In the genomic region with DNA sequence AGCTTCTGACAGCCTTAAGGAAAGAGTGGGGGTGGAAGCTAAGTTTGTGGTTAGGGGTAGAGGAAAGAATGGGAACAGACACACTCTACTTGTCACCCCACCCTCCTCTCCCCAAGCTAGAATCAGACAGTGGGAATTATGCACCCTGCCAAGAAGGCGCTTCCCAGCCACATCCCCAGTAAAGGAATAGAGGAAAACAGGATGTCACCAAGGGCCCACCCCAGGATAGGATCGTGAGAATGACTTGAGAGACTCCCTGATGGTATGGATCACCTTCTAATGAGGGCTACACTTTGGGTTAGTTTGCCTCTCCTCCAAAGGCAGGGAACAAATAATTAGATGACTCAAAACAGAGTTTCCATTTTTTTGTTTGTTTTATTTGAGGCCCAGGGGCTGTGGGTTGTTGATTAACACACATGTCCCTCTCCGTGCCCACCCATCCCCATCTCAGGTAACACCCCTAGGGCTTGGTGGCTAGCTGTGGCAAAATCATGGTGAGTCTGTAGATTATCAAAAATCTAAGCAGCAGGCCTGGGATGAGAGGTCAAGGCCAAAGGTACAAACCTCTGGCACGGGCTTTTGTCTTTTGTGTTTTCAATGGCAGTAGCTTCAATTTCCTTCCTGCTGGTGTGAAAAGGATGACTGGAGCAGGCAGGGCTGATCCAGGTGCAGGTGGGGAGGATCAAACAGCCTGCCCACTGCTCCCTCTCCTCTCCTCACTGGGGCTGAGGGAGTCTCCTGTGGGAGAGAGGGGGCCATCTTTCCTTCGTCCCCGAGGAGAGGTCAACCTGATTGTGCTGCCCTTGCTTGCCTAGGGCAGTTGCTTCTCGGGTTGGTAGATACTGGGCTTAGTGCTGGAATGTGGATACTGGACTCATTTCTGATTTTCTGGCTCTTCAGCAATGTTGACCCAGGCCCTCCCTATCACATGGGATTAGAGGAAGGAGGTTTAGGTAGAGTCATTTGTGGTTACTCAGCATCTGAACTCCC, we compare ENCODE assay signal across 1 cellular context.
TF ChIP-seq lines count a peak whose summit lies in the region.

No MANE protein-coding gene starts in this region.

TF ChIP-seq in HEK293, 187 proteins besides CTCF, POLR2A, EP300 and RAD21 (continued from another document):
- TF ChIP-seq, protein P1, sequence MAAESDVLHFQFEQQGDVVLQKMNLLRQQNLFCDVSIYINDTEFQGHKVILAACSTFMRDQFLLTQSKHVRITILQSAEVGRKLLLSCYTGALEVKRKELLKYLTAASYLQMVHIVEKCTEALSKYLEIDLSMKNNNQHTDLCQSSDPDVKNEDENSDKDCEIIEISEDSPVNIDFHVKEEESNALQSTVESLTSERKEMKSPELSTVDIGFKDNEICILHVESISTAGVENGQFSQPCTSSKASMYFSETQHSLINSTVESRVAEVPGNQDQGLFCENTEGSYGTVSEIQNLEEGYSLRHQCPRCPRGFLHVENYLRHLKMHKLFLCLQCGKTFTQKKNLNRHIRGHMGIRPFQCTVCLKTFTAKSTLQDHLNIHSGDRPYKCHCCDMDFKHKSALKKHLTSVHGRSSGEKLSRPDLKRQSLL (tag by site-specific recombination; IDR thresholded peaks at IDR 0.05), result no peak
- peak; percentile 97 for TF ChIP-seq WT1 (tag by site-specific recombination; IDR thresholded peaks at IDR 0.05)
- TF ChIP-seq, protein P2, sequence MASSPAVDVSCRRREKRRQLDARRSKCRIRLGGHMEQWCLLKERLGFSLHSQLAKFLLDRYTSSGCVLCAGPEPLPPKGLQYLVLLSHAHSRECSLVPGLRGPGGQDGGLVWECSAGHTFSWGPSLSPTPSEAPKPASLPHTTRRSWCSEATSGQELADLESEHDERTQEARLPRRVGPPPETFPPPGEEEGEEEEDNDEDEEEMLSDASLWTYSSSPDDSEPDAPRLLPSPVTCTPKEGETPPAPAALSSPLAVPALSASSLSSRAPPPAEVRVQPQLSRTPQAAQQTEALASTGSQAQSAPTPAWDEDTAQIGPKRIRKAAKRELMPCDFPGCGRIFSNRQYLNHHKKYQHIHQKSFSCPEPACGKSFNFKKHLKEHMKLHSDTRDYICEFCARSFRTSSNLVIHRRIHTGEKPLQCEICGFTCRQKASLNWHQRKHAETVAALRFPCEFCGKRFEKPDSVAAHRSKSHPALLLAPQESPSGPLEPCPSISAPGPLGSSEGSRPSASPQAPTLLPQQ (tag by site-specific recombination; IDR thresholded peaks at IDR 0.05), result no peak
- TF ChIP-seq ZFP37 (tag by site-specific recombination; IDR thresholded peaks at IDR 0.05), result no peak
- TF ChIP-seq SP7 (tag by site-specific recombination; IDR thresholded peaks at IDR 0.05), result peak; percentile 92
- peak; percentile 52 for TF ChIP-seq OSR2 (tag by site-specific recombination; IDR thresholded peaks at IDR 0.05)
- TF ChIP-seq ZNF23 (tag by site-specific recombination; IDR thresholded peaks at IDR 0.05; ENCODE audit: borderline replicate concordance), result no peak
- TF ChIP-seq, protein P3, sequence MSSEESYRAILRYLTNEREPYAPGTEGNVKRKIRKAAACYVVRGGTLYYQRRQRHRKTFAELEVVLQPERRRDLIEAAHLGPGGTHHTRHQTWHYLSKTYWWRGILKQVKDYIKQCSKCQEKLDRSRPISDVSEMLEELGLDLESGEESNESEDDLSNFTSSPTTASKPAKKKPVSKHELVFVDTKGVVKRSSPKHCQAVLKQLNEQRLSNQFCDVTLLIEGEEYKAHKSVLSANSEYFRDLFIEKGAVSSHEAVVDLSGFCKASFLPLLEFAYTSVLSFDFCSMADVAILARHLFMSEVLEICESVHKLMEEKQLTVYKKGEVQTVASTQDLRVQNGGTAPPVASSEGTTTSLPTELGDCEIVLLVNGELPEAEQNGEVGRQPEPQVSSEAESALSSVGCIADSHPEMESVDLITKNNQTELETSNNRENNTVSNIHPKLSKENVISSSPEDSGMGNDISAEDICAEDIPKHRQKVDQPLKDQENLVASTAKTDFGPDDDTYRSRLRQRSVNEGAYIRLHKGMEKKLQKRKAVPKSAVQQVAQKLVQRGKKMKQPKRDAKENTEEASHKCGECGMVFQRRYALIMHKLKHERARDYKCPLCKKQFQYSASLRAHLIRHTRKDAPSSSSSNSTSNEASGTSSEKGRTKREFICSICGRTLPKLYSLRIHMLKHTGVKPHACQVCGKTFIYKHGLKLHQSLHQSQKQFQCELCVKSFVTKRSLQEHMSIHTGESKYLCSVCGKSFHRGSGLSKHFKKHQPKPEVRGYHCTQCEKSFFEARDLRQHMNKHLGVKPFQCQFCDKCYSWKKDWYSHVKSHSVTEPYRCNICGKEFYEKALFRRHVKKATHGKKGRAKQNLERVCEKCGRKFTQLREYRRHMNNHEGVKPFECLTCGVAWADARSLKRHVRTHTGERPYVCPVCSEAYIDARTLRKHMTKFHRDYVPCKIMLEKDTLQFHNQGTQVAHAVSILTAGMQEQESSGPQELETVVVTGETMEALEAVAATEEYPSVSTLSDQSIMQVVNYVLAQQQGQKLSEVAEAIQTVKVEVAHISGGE (tag by site-specific recombination; conservative IDR thresholded peaks at IDR 0.05; ENCODE audit: low read depth), result no peak
- no peak for TF ChIP-seq ZNF354C (tag by site-specific recombination; IDR thresholded peaks at IDR 0.05; ENCODE audit: borderline replicate concordance, low read depth)
- TF ChIP-seq GFI1B (tag by site-specific recombination; IDR thresholded peaks at IDR 0.05), result no peak
- TF ChIP-seq ZNF549 (tag by site-specific recombination; IDR thresholded peaks at IDR 0.05), result no peak
- TF ChIP-seq ZBTB48 (tag by site-specific recombination; IDR thresholded peaks at IDR 0.05), result no peak
- TF ChIP-seq ZNF747 (tag by site-specific recombination; IDR thresholded peaks at IDR 0.05), result no peak
- TF ChIP-seq ZNF510 (tag by site-specific recombination; IDR thresholded peaks at IDR 0.05; ENCODE audit: insufficient replicate concordance), result no peak
- TF ChIP-seq BCL11A (tag by site-specific recombination; IDR thresholded peaks at IDR 0.05; ENCODE audit: low read depth), result no peak
- TF ChIP-seq ZNF610 (tag by site-specific recombination; IDR thresholded peaks at IDR 0.05; ENCODE audit: borderline replicate concordance), result no peak
- TF ChIP-seq ZNF19 (tag by site-specific recombination; IDR thresholded peaks at IDR 0.05; ENCODE audit: low read depth), result no peak
- no peak for TF ChIP-seq ZNF521 (tag by site-specific recombination; IDR thresholded peaks at IDR 0.05)
- no peak for TF ChIP-seq ZNF211 (tag by site-specific recombination; IDR thresholded peaks at IDR 0.05; ENCODE audit: low read depth)
- TF ChIP-seq GLI2 (tag by site-specific recombination; IDR thresholded peaks at IDR 0.05; ENCODE audit: borderline replicate concordance, low read depth), result no peak
- TF ChIP-seq ZNF558 (tag by site-specific recombination; IDR thresholded peaks at IDR 0.05), result no peak
- no peak for TF ChIP-seq ZNF175 (tag by site-specific recombination; IDR thresholded peaks at IDR 0.05)
- peak; percentile 50; the same call in 1 of the 2 replicates for TF ChIP-seq ZIC2 (tag by site-specific recombination; IDR thresholded peaks at IDR 0.05)
- no peak for TF ChIP-seq ZFP69B (tag by site-specific recombination; IDR thresholded peaks at IDR 0.05)
- TF ChIP-seq ZNF670 (tag by site-specific recombination; IDR thresholded peaks at IDR 0.05; ENCODE audit: low read depth), result no peak
- TF ChIP-seq, protein P4, sequence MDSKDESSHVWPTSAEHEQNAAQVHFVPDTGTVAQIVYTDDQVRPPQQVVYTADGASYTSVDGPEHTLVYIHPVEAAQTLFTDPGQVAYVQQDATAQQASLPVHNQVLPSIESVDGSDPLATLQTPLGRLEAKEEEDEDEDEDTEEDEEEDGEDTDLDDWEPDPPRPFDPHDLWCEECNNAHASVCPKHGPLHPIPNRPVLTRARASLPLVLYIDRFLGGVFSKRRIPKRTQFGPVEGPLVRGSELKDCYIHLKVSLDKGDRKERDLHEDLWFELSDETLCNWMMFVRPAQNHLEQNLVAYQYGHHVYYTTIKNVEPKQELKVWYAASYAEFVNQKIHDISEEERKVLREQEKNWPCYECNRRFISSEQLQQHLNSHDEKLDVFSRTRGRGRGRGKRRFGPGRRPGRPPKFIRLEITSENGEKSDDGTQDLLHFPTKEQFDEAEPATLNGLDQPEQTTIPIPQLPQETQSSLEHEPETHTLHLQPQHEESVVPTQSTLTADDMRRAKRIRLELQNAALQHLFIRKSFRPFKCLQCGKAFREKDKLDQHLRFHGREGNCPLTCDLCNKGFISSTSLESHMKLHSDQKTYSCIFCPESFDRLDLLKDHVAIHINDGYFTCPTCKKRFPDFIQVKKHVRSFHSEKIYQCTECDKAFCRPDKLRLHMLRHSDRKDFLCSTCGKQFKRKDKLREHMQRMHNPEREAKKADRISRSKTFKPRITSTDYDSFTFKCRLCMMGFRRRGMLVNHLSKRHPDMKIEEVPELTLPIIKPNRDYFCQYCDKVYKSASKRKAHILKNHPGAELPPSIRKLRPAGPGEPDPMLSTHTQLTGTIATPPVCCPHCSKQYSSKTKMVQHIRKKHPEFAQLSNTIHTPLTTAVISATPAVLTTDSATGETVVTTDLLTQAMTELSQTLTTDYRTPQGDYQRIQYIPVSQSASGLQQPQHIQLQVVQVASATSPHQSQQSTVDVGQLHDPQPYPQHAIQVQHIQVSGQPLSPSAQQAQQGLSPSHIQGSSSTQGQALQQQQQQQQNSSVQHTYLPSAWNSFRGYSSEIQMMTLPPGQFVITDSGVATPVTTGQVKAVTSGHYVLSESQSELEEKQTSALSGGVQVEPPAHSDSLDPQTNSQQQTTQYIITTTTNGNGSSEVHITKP (tag by site-specific recombination; IDR thresholded peaks at IDR 0.05), result peak; percentile 64
- TF ChIP-seq MYNN (tag by site-specific recombination; IDR thresholded peaks at IDR 0.05; ENCODE audit: borderline replicate concordance), result no peak
